In the genomic region with DNA sequence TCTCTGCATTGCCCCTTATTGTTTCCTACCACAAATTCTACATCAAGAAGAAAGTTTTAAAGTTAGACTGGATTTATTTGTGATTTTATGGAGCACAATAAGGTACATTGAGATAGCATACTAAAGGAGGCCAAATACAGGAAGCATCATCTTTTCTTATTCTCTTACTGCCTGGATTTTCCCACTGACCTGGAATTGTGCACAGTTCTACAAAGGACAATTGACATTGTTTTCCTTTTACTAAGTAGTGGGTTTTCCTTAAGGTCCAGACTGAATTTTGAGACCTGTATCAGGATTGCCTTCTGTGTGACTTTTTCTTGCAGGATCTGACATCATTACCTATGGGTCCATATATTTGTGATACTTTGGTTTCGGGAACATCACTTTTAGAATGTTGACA, we compare ENCODE assay signal across 1 cellular context.
TF ChIP-seq lines count a peak whose summit lies in the region.

No MANE protein-coding gene starts in this region.

TF ChIP-seq in GM12878, 131 proteins besides CTCF, POLR2A, EP300 and RAD21:
- TF ChIP-seq POLR2AphosphoS2 (IDR thresholded peaks at IDR 0.05; ENCODE audit: low read depth, low read length) (0 out of 2 replicates have a peak, but pooled peaks have one; percentile 24), TCF12 (IDR thresholded peaks at IDR 0.05; ENCODE audit: low read depth, low read length) (no peak), NR2F1 (conservative IDR thresholded peaks at IDR 0.05) (no peak)
TF ChIP-seq in GM12878: peak in this region for 1.
